ENCODE assay signal across 2 cellular contexts in genomic region chrX:65588795-65589194, GRCh38.
TF ChIP-seq lines count a peak whose summit lies in the region.

No MANE protein-coding gene starts in this region.

TF ChIP-seq in SK-N-SH, 30 proteins besides CTCF, POLR2A, EP300 and RAD21:
- TF ChIP-seq ZBTB33 (IDR thresholded peaks at IDR 0.05; ENCODE audit: borderline replicate concordance, low read depth): no peak
TF ChIP-seq in SK-N-SH: peak in this region for 0.

TF ChIP-seq in SK-N-SH treated with all-trans-retinoic acid at 6 μM for 48 hours, 23 proteins besides CTCF, POLR2A, EP300 and RAD21:
- TF ChIP-seq ZNF565 (CRISPR knock-in tag; conservative IDR thresholded peaks at IDR 0.05; ENCODE audit: low read depth): no peak
- no peak for TF ChIP-seq ZNF70 (CRISPR knock-in tag; IDR thresholded peaks at IDR 0.05)
- no peak for TF ChIP-seq TSHZ2 (CRISPR knock-in tag; IDR thresholded peaks at IDR 0.05)
- no peak for TF ChIP-seq ARNTL (CRISPR knock-in tag; IDR thresholded peaks at IDR 0.05; ENCODE audit: borderline replicate concordance, low read depth)
- TF ChIP-seq CSRNP3 (CRISPR knock-in tag; IDR thresholded peaks at IDR 0.05): no peak
- no peak for TF ChIP-seq POU6F1 (CRISPR knock-in tag; IDR thresholded peaks at IDR 0.05; ENCODE audit: borderline replicate concordance, low read depth)
- TF ChIP-seq RARB (CRISPR knock-in tag; IDR thresholded peaks at IDR 0.05): no peak
- TF ChIP-seq TCF4 (CRISPR knock-in tag; IDR thresholded peaks at IDR 0.05; ENCODE audit: borderline replicate concordance): no peak
- no peak for TF ChIP-seq ZC3H10 (CRISPR knock-in tag; IDR thresholded peaks at IDR 0.05)
- no peak for TF ChIP-seq OSR1 (CRISPR knock-in tag; IDR thresholded peaks at IDR 0.05)
- no peak for TF ChIP-seq CSDC2 (CRISPR knock-in tag; IDR thresholded peaks at IDR 0.05)
- no peak for TF ChIP-seq ISL1 (CRISPR knock-in tag; IDR thresholded peaks at IDR 0.05)
